1 cellular context compared by ENCODE assay signal in genomic region chr14:64318695-64319094, GRCh38. TPM values are rescaled to one million over a fixed set of nuclear protein-coding genes. Genes with fewer than 3 reads are reported as not detected.
"Had no signal": no experiment of that assay in that cellular context is flagged by ENCODE, and none has a peak within 500 bp of the region (broad histone marks: within the 10 kb centered on the region; RNA-seq: fewer than 3 reads in every experiment).

No MANE protein-coding gene starts in this region.

RNA-seq across cellular contexts. Expression of gene ESR2, which starts 24.5 kb away (rescaled TPM):
- total RNA-seq: M059J had no signal
